ENCODE assay signal across 8 cellular contexts in the genomic region with DNA sequence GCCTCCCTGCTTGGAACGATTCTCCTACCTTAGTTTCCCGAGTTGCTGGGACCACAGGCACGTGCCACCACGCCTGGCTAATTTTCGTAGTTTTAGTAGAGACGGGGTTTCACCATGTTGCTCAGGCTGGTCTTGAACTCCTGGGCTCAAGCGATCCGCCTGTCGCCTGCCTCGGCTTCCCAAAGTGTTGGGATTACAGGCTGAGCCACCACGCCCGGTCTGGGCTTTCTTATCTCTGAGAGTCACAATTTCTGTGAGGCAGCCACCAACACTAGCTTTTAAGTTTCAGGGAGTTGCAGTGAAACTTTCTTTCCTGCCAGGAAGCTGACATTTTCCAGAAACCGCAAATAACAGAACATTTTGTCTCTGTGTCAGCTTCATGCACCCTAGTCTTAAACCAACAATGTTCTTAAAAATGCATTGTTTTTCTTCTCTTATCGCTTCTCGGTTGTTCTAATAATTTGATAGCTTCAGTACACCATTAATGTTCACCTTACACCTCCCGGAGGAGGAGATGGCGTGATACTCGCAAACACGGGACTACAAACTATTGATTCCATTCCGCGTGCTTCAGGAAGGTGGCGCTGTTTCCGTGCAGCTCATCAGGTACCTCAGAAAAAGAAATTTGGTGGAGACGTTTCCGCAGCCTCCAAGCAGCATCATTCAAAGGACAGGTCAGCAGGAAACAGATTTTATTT. TPM values are rescaled to one million over a fixed set of nuclear protein-coding genes. Genes with fewer than 3 reads are reported as not detected.
DNase-seq lines count a peak whose midpoint lies in the region; ATAC-seq and TF ChIP-seq lines count a peak whose summit lies in the region.

No MANE protein-coding gene starts in this region.

- no peak overlapping the region for H2AFZ ChIP-seq in Karpas-422 (ENCODE audit: low read length)

- H3K9me3 ChIP-seq in Karpas-422 (ENCODE audit: low read length) (no peaks in the 10 kb centered on the region), SK-N-MC (ENCODE audit: low read depth, low read length) (no peaks in the 10 kb centered on the region)

- no peak overlapping the region for H3K9ac ChIP-seq in Karpas-422 (ENCODE audit: low read length)
- no peak overlapping the region for H3K9ac ChIP-seq in SK-N-MC (ENCODE audit: insufficient read length)

- H4K20me1 ChIP-seq in Karpas-422 (ENCODE audit: insufficient read depth, low read depth, low read length): no peaks in the 10 kb centered on the region

- no peak overlapping the region for H3K4me3 ChIP-seq in GM12864 (ENCODE audit: low read depth, low read length)
- H3K4me3 ChIP-seq in Karpas-422 (ENCODE audit: low read length): no peak overlapping the region
- peak overlapping the region; percentile 55; the same call in 1 of the 2 replicates for H3K4me3 ChIP-seq in SK-N-MC

- peaks cover 4% of the 10 kb centered on the region for H3K4me1 Mint-ChIP-seq in type B pancreatic cell (ENCODE audit: unreplicated experiment)

- H3K36me3 Mint-ChIP-seq in type B pancreatic cell: no peaks in the 10 kb centered on the region

- H3K36me3 ChIP-seq in Karpas-422 (ENCODE audit: insufficient read depth, low read length) (no peaks in the 10 kb centered on the region), SK-N-MC (ENCODE audit: insufficient read depth, low read length) (no peaks in the 10 kb centered on the region)

- H3K79me2 ChIP-seq in Karpas-422 (ENCODE audit: low read length): no peaks in the 10 kb centered on the region

- peak overlapping the region; percentile 16 for H3K4me3 Mint-ChIP-seq in type B pancreatic cell

- peak; percentile 91 for TF ChIP-seq CTCF in GM12864 (IDR thresholded peaks at IDR 0.05; ENCODE audit: low read depth, low read length, missing control alignments)
- peak; percentile 89 for TF ChIP-seq CTCF in type B pancreatic cell (conservative IDR thresholded peaks at IDR 0.05)

- H3K9me2 ChIP-seq in Karpas-422 (replicated peaks; ENCODE audit: insufficient read depth, low read length): no peaks in the 10 kb centered on the region

- H3K4me1 ChIP-seq in Karpas-422 (ENCODE audit: low read length): peaks cover 16% of the 10 kb centered on the region

- no peak for ATAC-seq in GM18867 (IDR thresholded peaks at IDR 0.05; ENCODE audit: unreplicated experiment)

- no peaks in the 10 kb centered on the region for H3K9me3 Mint-ChIP-seq in type B pancreatic cell

- H3K27ac ChIP-seq in Karpas-422 (ENCODE audit: low read length) (no peak overlapping the region), SK-N-MC (no peak overlapping the region)

- no peak for DNase-seq in GM12864 (ENCODE audit: low read depth)
- peak; percentile 90 for DNase-seq in Karpas-422
- no peak for DNase-seq in SK-N-MC (ENCODE audit: low read depth, low spot score)
- peak; percentile 72 for DNase-seq in activated naive CD4-positive, alpha-beta T cell treated with Interleukin-2 at 50 U/mL for 16 hours
- DNase-seq in glomerular visceral epithelial cell (ENCODE audit: extremely low spot score): peak; percentile 75
- peak; percentile 75 for DNase-seq in pons (ENCODE audit: low spot score)
- DNase-seq in type B pancreatic cell (ENCODE audit: extremely low spot score, unreplicated experiment): no peak

- no peaks in the 10 kb centered on the region for H3K27me3 ChIP-seq in Karpas-422 (ENCODE audit: low read length)

- peak overlapping the region; percentile 18 for H3K27ac Mint-ChIP-seq in type B pancreatic cell

- H3K27me3 Mint-ChIP-seq in type B pancreatic cell: peaks cover 37% of the 10 kb centered on the region

- H3K4me2 ChIP-seq in Karpas-422 (ENCODE audit: low read depth, low read length, poor library complexity, severe bottlenecking): no peak overlapping the region

RNA-seq across cellular contexts. Expression of a gene that starts 7.4 kb away (rescaled TPM):
- 2.2 and 4.0 TPM in 2 replicates for total RNA-seq in Karpas-422 (2014; rRNA removed; shearing (Covaris generic); ENCODE audit: low replicate concordance)
- 17.5 and 24.5 TPM in 2 replicates for total RNA-seq in type B pancreatic cell (ENCODE audit: low replicate concordance)

Comparison
In these comparisons a context has a peak if more than half of its experiments do, and no peak if none do; other contexts are left out.
1. DNase-seq: peak in Karpas-422 (single experiment), activated naive CD4-positive, alpha-beta T cell treated with Interleukin-2 at 50 U/mL for 16 hours (single experiment), glomerular visceral epithelial cell (single experiment) and pons (single experiment); none in GM12864 (single experiment), SK-N-MC (single experiment) and type B pancreatic cell (single experiment).